In the genomic region with DNA sequence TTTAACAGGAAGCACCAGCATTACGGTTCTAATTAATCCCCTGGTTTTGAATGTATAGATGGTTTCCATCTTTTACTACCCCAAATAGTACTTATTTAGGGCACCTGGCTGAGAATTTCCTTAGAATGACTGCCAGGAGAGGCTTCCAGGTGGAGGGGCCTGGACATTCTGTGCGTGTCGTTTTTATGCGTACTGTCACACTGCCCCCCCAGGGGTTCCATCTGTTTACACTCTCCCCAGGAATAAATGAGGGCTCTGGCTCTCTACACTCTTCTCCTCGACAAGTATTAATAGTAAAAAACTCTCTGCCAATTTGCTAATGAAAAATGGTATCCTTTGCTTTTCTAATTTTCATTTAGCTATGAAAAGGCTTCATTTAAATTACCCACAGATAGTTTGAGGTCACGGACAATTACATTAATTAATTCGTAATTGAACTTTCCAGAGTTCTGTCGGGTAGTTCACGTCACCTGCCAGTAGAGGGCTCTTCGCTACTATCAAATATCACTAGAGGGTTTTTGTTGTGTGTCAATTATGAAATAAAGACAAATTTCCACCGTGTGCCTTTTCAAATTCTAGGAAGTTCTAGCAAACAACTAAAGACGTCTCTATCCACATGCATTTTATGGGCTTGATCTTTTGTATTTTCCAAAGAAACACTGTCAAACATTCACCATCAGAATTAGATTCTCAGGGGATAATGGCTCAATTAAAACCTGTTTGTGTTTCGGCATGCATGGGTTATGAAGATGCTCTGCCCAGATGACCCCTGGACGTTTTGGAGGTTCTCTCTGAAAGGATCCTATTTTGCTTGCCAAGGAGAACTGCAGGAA, we compare ENCODE assay signal across 8 cellular contexts.
DNase-seq lines count a peak whose midpoint lies in the region; ATAC-seq and TF ChIP-seq lines count a peak whose summit lies in the region.

No MANE protein-coding gene starts in this region.

- H4K8ac ChIP-seq in H9 (replicated peaks; ENCODE audit: insufficient read length, low read depth, low read length), result no peak overlapping the region

- no TSS peak for BruUV-seq in PC-9 (replicated peaks; lab: Mats Ljungman, UMichigan)

- H3F3A ChIP-seq in PC-9 (ENCODE audit: insufficient read depth, low read depth), result no peaks in the 10 kb centered on the region; the same call in 1 of the 2 replicates

- H2AFZ ChIP-seq in H9 (ENCODE audit: low read length) (no peak overlapping the region), PC-9 (no peak overlapping the region)

- H3K27me3 Mint-ChIP-seq in CD8-positive, alpha-beta T cell (ENCODE audit: low read depth), result peaks cover 11% of the 10 kb centered on the region
- peaks cover 1% of the 10 kb centered on the region; the same call in 1 of the 2 replicates for H3K27me3 Mint-ChIP-seq in H9 (ENCODE audit: low read depth)
- H3K27me3 Mint-ChIP-seq in naive B cell, result peaks cover 8 to 29% (median 17%) of the 10 kb centered on the region in 3 donors

- H2BK12ac ChIP-seq in H9 (ENCODE audit: insufficient read length, low read depth, low read length), result no peak overlapping the region

- WGBS in H9 (ENCODE audit: extremely low coverage, insufficient read length, low lambda C conversion rate), result no CpG with 5 or more reads among the region's 14 CpGs

- no peak overlapping the region for H3K18ac ChIP-seq in H9 (ENCODE audit: insufficient read length, low read depth, low read length)

- intact Hi-C loops in CD8-positive, alpha-beta T cell (cut with DNase I, micrococcal nuclease), result loop anchor here (1.0 to 5.0 kb wide), 6 partner anchors 159 to 719 kb away; partner anchors contain the start of gene ACKR3 (in 2 of the 2)
- intact Hi-C loops in PC-9 (cut with micrococcal nuclease; ENCODE audit: unreplicated experiment), result loop anchor here (1.0 to 2.0 kb wide), 3 partner anchors 216 to 707 kb away; partner anchors contain the start of gene ACKR3

- H3K27ac Mint-ChIP-seq in CD8-positive, alpha-beta T cell, result no peak overlapping the region
- H3K27ac Mint-ChIP-seq in H9, result no peak overlapping the region
- no peak overlapping the region for H3K27ac Mint-ChIP-seq in naive B cell

- H3K79me2 ChIP-seq in H9 (ENCODE audit: insufficient read depth, low read length) (no peaks in the 10 kb centered on the region), PC-9 (ENCODE audit: low read depth) (no peaks in the 10 kb centered on the region)

- no peaks in the 10 kb centered on the region for H3K79me1 ChIP-seq in H9 (ENCODE audit: insufficient read depth, low read depth, low read length, poor library complexity, severe bottlenecking)

- no peak overlapping the region for H3K4me2 ChIP-seq in H9 (ENCODE audit: insufficient read depth, insufficient read length, low read length)
- no peak overlapping the region for H3K4me2 ChIP-seq in PC-9

- TF ChIP-seq POLR2A in GM18505 (IDR thresholded peaks at IDR 0.05; ENCODE audit: borderline replicate concordance, extremely low read depth, insufficient read depth, insufficient read length), result no peak

- no peak overlapping the region for H3K4me3 ChIP-seq in CD8-positive, alpha-beta T cell (ENCODE audit: low read depth, low read length)
- H3K4me3 ChIP-seq in PC-9, result no peak overlapping the region

- ATAC-seq in CD8-positive, alpha-beta T cell, result peak; percentile 62
- ATAC-seq in naive B cell (ENCODE audit: low read depth in 2 of 2) (no peak), GM18505 (IDR thresholded peaks at IDR 0.05; ENCODE audit: unreplicated experiment) (no peak), GM19328 (IDR thresholded peaks at IDR 0.05; ENCODE audit: unreplicated experiment) (no peak)
- no peak for ATAC-seq in activated CD4-positive, CD25-positive, alpha-beta regulatory T cell treated with anti-CD3 and anti-CD28 coated beads, Interleukin-2, amount 50 U/mL, for 24 hours

- H3K4me1 Mint-ChIP-seq in CD8-positive, alpha-beta T cell (ENCODE audit: low read depth), result peaks cover 2% of the 10 kb centered on the region
- H3K4me1 Mint-ChIP-seq in H9 (peaks cover 13% of the 10 kb centered on the region in 2 experiments), naive B cell (peaks cover 0 to 4% (median 0%) of the 10 kb centered on the region in 3 donors)

- no peak overlapping the region for H3K14ac ChIP-seq in H9 (ENCODE audit: insufficient read depth, low read length)

- H3K23me2 ChIP-seq in H9 (ENCODE audit: insufficient read length, low read depth, low read length, poor library complexity, severe bottlenecking), result no peaks in the 10 kb centered on the region

- no peak overlapping the region for H3K4ac ChIP-seq in H9 (ENCODE audit: low read depth, low read length)

- CTCF ChIA-PET in CD8-positive, alpha-beta T cell (lab: Charles Lee), result interaction anchor here (0.6 to 4.7 kb wide), 36 partner anchors 9 to 1169 kb away, joined by 3 to 37 read pairs (median 4); partner anchors contain the start of genes ACKR3 and COPS8
- CTCF ChIA-PET in PC-9 (lab: Charles Lee), result interaction anchor here (0.6 to 0.7 kb wide), 2 partner anchors 198 to 612 kb away, joined by 3 read pairs; no protein-coding TSS in a partner anchor

- peak; percentile 96 for TF ChIP-seq CTCF in CD8-positive, alpha-beta T cell (IDR thresholded peaks at IDR 0.05)
- TF ChIP-seq CTCF in H9 (conservative IDR thresholded peaks at IDR 0.05) (peak; percentile 88), PC-9 (conservative IDR thresholded peaks at IDR 0.05) (peak; percentile 98)

- no peaks in the 10 kb centered on the region for H3K36me3 Mint-ChIP-seq in CD8-positive, alpha-beta T cell
- no peaks in the 10 kb centered on the region for H3K36me3 Mint-ChIP-seq in H9 (ENCODE audit: insufficient read depth in 1 of 3, low read depth in 3 of 3)
- no peaks in the 10 kb centered on the region for H3K36me3 Mint-ChIP-seq in naive B cell

- no peak overlapping the region for H3K23ac ChIP-seq in H9 (ENCODE audit: insufficient read length, low read depth, low read length)

- no peaks in the 10 kb centered on the region for H3K9me3 Mint-ChIP-seq in CD8-positive, alpha-beta T cell
- no peaks in the 10 kb centered on the region for H3K9me3 Mint-ChIP-seq in H9
- no peaks in the 10 kb centered on the region for H3K9me3 Mint-ChIP-seq in naive B cell

- H3T11ph ChIP-seq in H9 (ENCODE audit: low read length), result no peak overlapping the region

- H3K36me3 ChIP-seq in CD8-positive, alpha-beta T cell (ENCODE audit: insufficient read depth, low read length), result no peaks in the 10 kb centered on the region
- H3K36me3 ChIP-seq in PC-9 (ENCODE audit: low read depth), result no peaks in the 10 kb centered on the region

- no peak overlapping the region for H4K5ac ChIP-seq in H9 (ENCODE audit: insufficient read length, low read depth, low read length)

- H4K91ac ChIP-seq in H9 (ENCODE audit: insufficient read length, low read depth, low read length), result no peak overlapping the region

- H2BK120ac ChIP-seq in H9 (ENCODE audit: low read depth, low read length, poor library complexity, severe bottlenecking), result no peak overlapping the region

- no peak overlapping the region for H2BK15ac ChIP-seq in H9 (ENCODE audit: low read depth, low read length)

- no peak overlapping the region for H3K9ac ChIP-seq in H9 (ENCODE audit: extremely low read depth, insufficient read length, low read length)

- H2AK5ac ChIP-seq in H9 (ENCODE audit: insufficient read length, low read length), result no peak overlapping the region

- H2BK20ac ChIP-seq in H9 (ENCODE audit: low read depth, low read length, poor library complexity, severe bottlenecking), result no peak overlapping the region

- no peak overlapping the region for H3K4me3 Mint-ChIP-seq in CD8-positive, alpha-beta T cell
- H3K4me3 Mint-ChIP-seq in H9 (no peak overlapping the region), naive B cell (no peak overlapping the region)

- H3K9me3 ChIP-seq in CD8-positive, alpha-beta T cell (ENCODE audit: low read length), result no peaks in the 10 kb centered on the region
- H3K9me3 ChIP-seq in H9 (ENCODE audit: control insufficient read depth, low read depth, low read length), result no peaks in the 10 kb centered on the region
- H3K9me3 ChIP-seq in PC-9 (ENCODE audit: insufficient read depth, low read depth), result no peaks in the 10 kb centered on the region

- POLR2A ChIA-PET in CD8-positive, alpha-beta T cell (lab: Charles Lee), result interaction anchor here (1.3 kb wide), 1 partner anchor 217 kb away, joined by 3 read pairs; the partner anchor contains the start of gene ACKR3
- POLR2A ChIA-PET in PC-9 (lab: Charles Lee; ENCODE audit: unreplicated experiment), result no interaction called here

- no peaks in the 10 kb centered on the region for H3K9me2 ChIP-seq in PC-9 (ENCODE audit: insufficient read depth)

- H2BK5ac ChIP-seq in H9 (ENCODE audit: insufficient read length, low read length), result no peak overlapping the region

- no peak overlapping the region for H3K27ac ChIP-seq in CD8-positive, alpha-beta T cell (ENCODE audit: low read depth, low read length)
- no peak overlapping the region for H3K27ac ChIP-seq in H9 (ENCODE audit: insufficient read length, low read depth, low read length)
- no peak overlapping the region for H3K27ac ChIP-seq in PC-9

- no peaks in the 10 kb centered on the region for H4K20me1 ChIP-seq in H9 (ENCODE audit: control insufficient read depth, insufficient read depth, insufficient read length)
- no peaks in the 10 kb centered on the region; the same call in 1 of the 2 replicates for H4K20me1 ChIP-seq in PC-9 (ENCODE audit: insufficient read depth)

- peak in 4 of 7 experiments; percentile 17 to 41 (median 37) for DNase-seq in CD8-positive, alpha-beta T cell
- peak; percentile 23 for DNase-seq in H9
- peak in 1 of 2 experiments; percentile 27 for DNase-seq in PC-9
- peak; percentile 10 to 42 for DNase-seq in dermis microvascular lymphatic vessel endothelial cell (ENCODE audit: low read depth in 2 of 2)
- DNase-seq in naive B cell, result peak; percentile 20

- no peaks in the 10 kb centered on the region for H3K27me3 ChIP-seq in CD8-positive, alpha-beta T cell (ENCODE audit: insufficient read depth, low read length)
- H3K27me3 ChIP-seq in H9 (ENCODE audit: insufficient read depth, low read length) (no peaks in the 10 kb centered on the region), PC-9 (ENCODE audit: insufficient read depth, low read depth) (peaks cover 48% of the 10 kb centered on the region)

- no peaks in the 10 kb centered on the region for H3K4me1 ChIP-seq in CD8-positive, alpha-beta T cell (ENCODE audit: insufficient read depth, low read length)
- H3K4me1 ChIP-seq in H9 (ENCODE audit: insufficient read depth, low read length) (0 out of 2 replicates have a peak, but pooled peaks cover 2% of the 10 kb centered on the region), PC-9 (replicated peaks; ENCODE audit: insufficient read depth) (no peaks in the 10 kb centered on the region)

- no peak overlapping the region for H3K56ac ChIP-seq in H9 (ENCODE audit: insufficient read length, low read depth, low read length)
